In genomic region chr3:117606860-117607259, GRCh38 we compare ENCODE assay signal across 17 cellular contexts.
DNase-seq lines count a peak whose midpoint lies in the region; ATAC-seq, FAIRE-seq and TF ChIP-seq lines count a peak whose summit lies in the region.
"Had no signal": no experiment of that assay in that cellular context is flagged by ENCODE, and none has a peak within 500 bp of the region (broad histone marks: within the 10 kb centered on the region; RNA-seq: fewer than 3 reads in every experiment).

No MANE protein-coding gene starts in this region.

- H3K4me2 ChIP-seq in astrocyte (ENCODE audit: low read length): no peak overlapping the region

- H3K4me1 Mint-ChIP-seq in astrocyte (ENCODE audit: low read depth, unreplicated experiment): peaks cover 19% of the 10 kb centered on the region
- H3K4me1 Mint-ChIP-seq in mesothelial cell of epicardium: peaks cover 56% of the 10 kb centered on the region
- H3K4me1 Mint-ChIP-seq in type B pancreatic cell (ENCODE audit: unreplicated experiment): peaks cover 40% of the 10 kb centered on the region
- H3K4me1 Mint-ChIP-seq: CD4-positive, alpha-beta memory T cell had no signal

- CTCF ChIA-PET in HEK293 (lab: Yijun Ruan, JAX): no interaction called here

- no peak for FAIRE-seq in astrocyte (lab: Jason Lieb, UNC)
- FAIRE-seq: A204.1, D721Med, GM19239 had no signal

- H2AFZ ChIP-seq in astrocyte (ENCODE audit: low read depth, low read length): no peak overlapping the region
- H2AFZ ChIP-seq: GM23248 had no signal

- no peak overlapping the region for H3K9ac ChIP-seq in astrocyte (ENCODE audit: low read length)
- H3K9ac ChIP-seq: GM23248 had no signal

- no peaks in the 10 kb centered on the region for H3K9me3 Mint-ChIP-seq in astrocyte (ENCODE audit: unreplicated experiment)
- H3K9me3 Mint-ChIP-seq in mesothelial cell of epicardium: no peaks in the 10 kb centered on the region
- H3K9me3 Mint-ChIP-seq in type B pancreatic cell: peaks cover 5% of the 10 kb centered on the region

- H3K4me1 ChIP-seq in HEK293 (ENCODE audit: control insufficient read depth, insufficient read depth, low read length): peaks cover 10% of the 10 kb centered on the region
- H3K4me1 ChIP-seq in astrocyte (ENCODE audit: insufficient read depth, low read length): no peaks in the 10 kb centered on the region
- no peaks in the 10 kb centered on the region for H3K4me1 ChIP-seq in left lung

- DNase-seq in astrocyte (ENCODE audit: low read depth): peak; percentile 57
- no peak for DNase-seq in mesothelial cell of epicardium (ENCODE audit: low spot score in 2 of 2, unreplicated experiment in 2 of 2)
- DNase-seq in type B pancreatic cell (ENCODE audit: extremely low spot score, unreplicated experiment): no peak
- no peak for DNase-seq in left lung
- no peak for DNase-seq in NCI-H345 (lab: John Stamatoyannopoulos, UW)
- DNase-seq: BE2C; CD4-positive, alpha-beta memory T cell; DMS53; GF-D8; GM23248; H7 had no signal

- no peaks in the 10 kb centered on the region for H3K9me3 ChIP-seq in HEK293 (ENCODE audit: control insufficient read depth, insufficient read depth, low read depth, low read length)
- H3K9me3 ChIP-seq in astrocyte (ENCODE audit: insufficient read depth, low read depth, low read length): no peaks in the 10 kb centered on the region
- H3K9me3 ChIP-seq in left lung: no peaks in the 10 kb centered on the region
- H3K9me3 ChIP-seq: BE2C had no signal

- H3K27ac Mint-ChIP-seq in astrocyte (ENCODE audit: unreplicated experiment) (no peak overlapping the region), mesothelial cell of epicardium (peak overlapping the region; percentile 62), type B pancreatic cell (peak overlapping the region; percentile 64)
- H3K27ac Mint-ChIP-seq: CD4-positive, alpha-beta memory T cell had no signal

- H3K36me3 ChIP-seq in HEK293 (ENCODE audit: control insufficient read depth in 2 of 2, insufficient read depth in 1 of 2, low read length in 2 of 2) (no peaks in the 10 kb centered on the region), astrocyte (ENCODE audit: insufficient read depth, low read length) (no peaks in the 10 kb centered on the region), left lung (no peaks in the 10 kb centered on the region)
- H3K36me3 ChIP-seq: BE2C had no signal

- no peaks in the 10 kb centered on the region for H3K79me2 ChIP-seq in astrocyte (ENCODE audit: insufficient read depth, low read length)

- H3K4me3 ChIP-seq in HEK293 (ENCODE audit: low read depth, low read length): no peak overlapping the region
- no peak overlapping the region for H3K4me3 ChIP-seq in astrocyte (ENCODE audit: insufficient read depth, low read depth, low read length)
- no peak overlapping the region for H3K4me3 ChIP-seq in left lung
- H3K4me3 ChIP-seq: GM23248 had no signal

- H3K27me3 ChIP-seq in astrocyte (ENCODE audit: insufficient read depth, low read length): no peaks in the 10 kb centered on the region
- no peaks in the 10 kb centered on the region for H3K27me3 ChIP-seq in left lung
- H3K27me3 ChIP-seq: BE2C had no signal

- POLR2A ChIA-PET in HEK293 (lab: Yijun Ruan, JAX): no interaction called here

- H3K36me3 Mint-ChIP-seq in astrocyte (ENCODE audit: low read depth, unreplicated experiment): no peaks in the 10 kb centered on the region
- H3K36me3 Mint-ChIP-seq in mesothelial cell of epicardium: no peaks in the 10 kb centered on the region
- H3K36me3 Mint-ChIP-seq in type B pancreatic cell: peaks cover 4% of the 10 kb centered on the region
- H3K36me3 Mint-ChIP-seq: CD4-positive, alpha-beta memory T cell had no signal

- no peaks in the 10 kb centered on the region for H3K27me3 Mint-ChIP-seq in astrocyte (ENCODE audit: low read depth, unreplicated experiment)
- H3K27me3 Mint-ChIP-seq in mesothelial cell of epicardium (ENCODE audit: low read depth): no peaks in the 10 kb centered on the region
- no peaks in the 10 kb centered on the region for H3K27me3 Mint-ChIP-seq in type B pancreatic cell
- H3K27me3 Mint-ChIP-seq: CD4-positive, alpha-beta memory T cell had no signal

- H4K20me1 ChIP-seq in astrocyte (ENCODE audit: insufficient read depth, low read length): no peaks in the 10 kb centered on the region

- no peak overlapping the region for H3K4me3 Mint-ChIP-seq in astrocyte (ENCODE audit: unreplicated experiment)
- no peak overlapping the region for H3K4me3 Mint-ChIP-seq in mesothelial cell of epicardium
- H3K4me3 Mint-ChIP-seq in type B pancreatic cell: peak overlapping the region; percentile 46
- H3K4me3 Mint-ChIP-seq: CD4-positive, alpha-beta memory T cell had no signal

- no peak for ATAC-seq in GM21737 (IDR thresholded peaks at IDR 0.05; ENCODE audit: unreplicated experiment)
- ATAC-seq in left lung: no peak

- TF ChIP-seq CTCF in HEK293 (tag by site-specific recombination; IDR thresholded peaks at IDR 0.05): no peak
- TF ChIP-seq CTCF in astrocyte (IDR thresholded peaks at IDR 0.05; ENCODE audit: insufficient read depth, low read depth, low read length): no peak
- no peak for TF ChIP-seq CTCF in mesothelial cell of epicardium (IDR thresholded peaks at IDR 0.05; ENCODE audit: unreplicated experiment)
- TF ChIP-seq CTCF in type B pancreatic cell (conservative IDR thresholded peaks at IDR 0.05): no peak
- TF ChIP-seq CTCF in left lung (IDR thresholded peaks at IDR 0.05): no peak

- intact Hi-C loops in left lung (cut with DNase I): no loop called here

- H3K27ac ChIP-seq in HEK293 (ENCODE audit: extremely low read depth, low read depth, low read length) (no peak overlapping the region), astrocyte (ENCODE audit: low read depth, low read length) (no peak overlapping the region), left lung (no peak overlapping the region)
- H3K27ac ChIP-seq: C4-2B, GM23248 had no signal

TF ChIP-seq in HEK293, 187 proteins besides CTCF, POLR2A, EP300 and RAD21 (continues in another document):
- TF ChIP-seq ZNF146 (tag by site-specific recombination; IDR thresholded peaks at IDR 0.05): no peak
- no peak for TF ChIP-seq ZNF341 (tag by site-specific recombination; IDR thresholded peaks at IDR 0.05; ENCODE audit: low read depth)
- no peak for TF ChIP-seq ZNF132 (tag by site-specific recombination; IDR thresholded peaks at IDR 0.05; ENCODE audit: borderline replicate concordance)
- no peak for TF ChIP-seq ZNF510 (tag by site-specific recombination; IDR thresholded peaks at IDR 0.05; ENCODE audit: insufficient replicate concordance)
- no peak for TF ChIP-seq ATF2 (tag by site-specific recombination; IDR thresholded peaks at IDR 0.05; ENCODE audit: low read depth)
- no peak for TF ChIP-seq SP2 (tag by site-specific recombination; IDR thresholded peaks at IDR 0.05)
- no peak for TF ChIP-seq ZNF677 (tag by site-specific recombination; IDR thresholded peaks at IDR 0.05)
- no peak for TF ChIP-seq ZNF529 (tag by site-specific recombination; IDR thresholded peaks at IDR 0.05; ENCODE audit: insufficient replicate concordance)
- TF ChIP-seq ZNF473 (tag by site-specific recombination; IDR thresholded peaks at IDR 0.05): no peak
- no peak for TF ChIP-seq RBAK (tag by site-specific recombination; IDR thresholded peaks at IDR 0.05)
- peak; percentile 96 for TF ChIP-seq ZNF449 (tag by site-specific recombination; IDR thresholded peaks at IDR 0.05)
- TF ChIP-seq ZNF169 (tag by site-specific recombination; IDR thresholded peaks at IDR 0.05): no peak
- 0 out of 2 replicates have a peak, but pooled peaks have one; percentile 4 for TF ChIP-seq ZNF768 (tag by site-specific recombination; IDR thresholded peaks at IDR 0.05)
- no peak for TF ChIP-seq ZFHX2 (tag by site-specific recombination; conservative IDR thresholded peaks at IDR 0.05)
- no peak for TF ChIP-seq ZSCAN5A (tag by site-specific recombination; IDR thresholded peaks at IDR 0.05)
